8 cellular contexts compared by ENCODE assay signal in genomic region chrX:130028196-130028595, GRCh38.
A peak's percentile ranks its signal among the peaks of the same experiment; 100 is the strongest.
DNase-seq lines count a peak whose midpoint lies in the region; ATAC-seq and TF ChIP-seq lines count a peak whose summit lies in the region.

No MANE protein-coding gene starts in this region.

- ATAC-seq in activated CD4-positive, CD25-positive, alpha-beta regulatory T cell treated with anti-CD3 and anti-CD28 coated beads, Interleukin-2, amount 50 U/mL, for 24 hours, result no peak
- ATAC-seq in SK-N-SH treated with all-trans-retinoic acid at 6 μM for 48 hours (peak; percentile 76), GM18517 (IDR thresholded peaks at IDR 0.05; ENCODE audit: unreplicated experiment) (no peak)

- DNase-seq in activated CD4-positive, CD25-positive, alpha-beta regulatory T cell (lab: John Stamatoyannopoulos, UW), result peak; percentile 2 to 24 (median 4)
- peak; percentile 27 for DNase-seq in amniotic epithelial cell (ENCODE audit: low read depth)
- peak; percentile 64 for DNase-seq in iris pigment epithelial cell (ENCODE audit: low read depth)
- DNase-seq in stimulated activated CD4-positive, alpha-beta T cell treated with anti-CD3 and anti-CD28 coated beads, TNF-alpha, amount 100 ng/mL, for 24 hours (ENCODE audit: low read depth in 3 of 3), result peak in 2 of 3 experiments; percentile 7 to 32
- no peak for DNase-seq in ecto neural progenitor cell (ENCODE audit: low spot score)

TF ChIP-seq in SK-N-SH treated with all-trans-retinoic acid at 6 μM for 48 hours, 23 proteins besides CTCF, POLR2A, EP300 and RAD21:
- TF ChIP-seq ZNF565 (CRISPR knock-in tag; conservative IDR thresholded peaks at IDR 0.05; ENCODE audit: low read depth), result no peak
- no peak for TF ChIP-seq ZFP3 (CRISPR knock-in tag; IDR thresholded peaks at IDR 0.05)
- TF ChIP-seq ZNF70 (CRISPR knock-in tag; IDR thresholded peaks at IDR 0.05), result no peak
- TF ChIP-seq ZFP30 (CRISPR knock-in tag; IDR thresholded peaks at IDR 0.05), result no peak
- no peak for TF ChIP-seq SNAI2 (CRISPR knock-in tag; IDR thresholded peaks at IDR 0.05)
- no peak for TF ChIP-seq ZC3H10 (CRISPR knock-in tag; IDR thresholded peaks at IDR 0.05)
- TF ChIP-seq CREB5 (CRISPR knock-in tag; IDR thresholded peaks at IDR 0.05; ENCODE audit: low read depth), result no peak
- no peak for TF ChIP-seq TSHZ2 (CRISPR knock-in tag; IDR thresholded peaks at IDR 0.05)
- TF ChIP-seq ZNF8 (CRISPR knock-in tag; IDR thresholded peaks at IDR 0.05), result no peak
- no peak for TF ChIP-seq POU6F1 (CRISPR knock-in tag; IDR thresholded peaks at IDR 0.05; ENCODE audit: borderline replicate concordance, low read depth)
- no peak for TF ChIP-seq RARB (CRISPR knock-in tag; IDR thresholded peaks at IDR 0.05)
- no peak for TF ChIP-seq ISL1 (CRISPR knock-in tag; IDR thresholded peaks at IDR 0.05)
- TF ChIP-seq BACH2 (CRISPR knock-in tag; IDR thresholded peaks at IDR 0.05; ENCODE audit: borderline replicate concordance), result no peak
- no peak for TF ChIP-seq ESRRG (CRISPR knock-in tag; IDR thresholded peaks at IDR 0.05)
- no peak for TF ChIP-seq PPARA (CRISPR knock-in tag; IDR thresholded peaks at IDR 0.05; ENCODE audit: borderline replicate concordance)
- TF ChIP-seq TCF4 (CRISPR knock-in tag; IDR thresholded peaks at IDR 0.05; ENCODE audit: borderline replicate concordance), result no peak
